In the genomic region with DNA sequence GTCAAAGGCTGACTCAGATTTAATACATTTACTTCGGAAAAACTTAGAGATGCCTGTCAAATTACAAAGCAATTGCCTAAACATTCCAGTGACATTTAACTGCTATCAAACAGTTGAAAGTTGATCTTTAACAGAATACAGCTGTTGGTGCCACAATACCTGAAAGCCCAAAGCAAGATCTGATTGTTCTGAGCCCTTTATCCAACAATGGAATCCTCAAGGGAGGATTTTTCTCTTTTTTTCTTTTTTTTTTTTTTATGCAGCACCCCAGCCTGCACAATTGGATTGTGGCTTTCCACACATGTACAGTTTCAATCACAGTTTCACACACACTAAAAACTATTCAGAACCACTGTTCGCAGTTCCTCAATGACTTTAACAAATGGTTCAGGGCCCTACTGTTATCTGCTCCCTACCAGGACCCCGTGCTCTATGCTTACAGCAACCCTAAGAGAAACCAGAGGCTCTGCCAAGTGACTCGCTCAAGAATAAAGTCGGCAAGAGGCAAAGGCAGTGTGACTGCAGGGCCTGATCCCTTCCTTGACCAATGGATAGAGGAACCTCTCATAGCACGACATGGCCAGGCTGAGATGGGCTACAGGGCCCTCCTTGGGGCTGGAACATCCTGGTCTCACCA, we compare ENCODE assay signal across 1 cellular context.
TF ChIP-seq lines count a peak whose summit lies in the region.

No MANE protein-coding gene starts in this region.

TF ChIP-seq in HepG2, 621 proteins besides CTCF, POLR2A, EP300 and RAD21 (continued from another document):
- TF ChIP-seq SOX13 (IDR thresholded peaks at IDR 0.05), result no peak
- peak in 1 of 2 experiments; percentile 29; a peak in 1 of 4 replicates for TF ChIP-seq SOX13 (CRISPR knock-in tag; conservative IDR thresholded peaks at IDR 0.05 in 1 of 2, IDR thresholded peaks at IDR 0.05 in 1 of 2)
- no peak for TF ChIP-seq ZNF710 (CRISPR knock-in tag; IDR thresholded peaks at IDR 0.05; ENCODE audit: borderline replicate concordance)
